In the genomic region with DNA sequence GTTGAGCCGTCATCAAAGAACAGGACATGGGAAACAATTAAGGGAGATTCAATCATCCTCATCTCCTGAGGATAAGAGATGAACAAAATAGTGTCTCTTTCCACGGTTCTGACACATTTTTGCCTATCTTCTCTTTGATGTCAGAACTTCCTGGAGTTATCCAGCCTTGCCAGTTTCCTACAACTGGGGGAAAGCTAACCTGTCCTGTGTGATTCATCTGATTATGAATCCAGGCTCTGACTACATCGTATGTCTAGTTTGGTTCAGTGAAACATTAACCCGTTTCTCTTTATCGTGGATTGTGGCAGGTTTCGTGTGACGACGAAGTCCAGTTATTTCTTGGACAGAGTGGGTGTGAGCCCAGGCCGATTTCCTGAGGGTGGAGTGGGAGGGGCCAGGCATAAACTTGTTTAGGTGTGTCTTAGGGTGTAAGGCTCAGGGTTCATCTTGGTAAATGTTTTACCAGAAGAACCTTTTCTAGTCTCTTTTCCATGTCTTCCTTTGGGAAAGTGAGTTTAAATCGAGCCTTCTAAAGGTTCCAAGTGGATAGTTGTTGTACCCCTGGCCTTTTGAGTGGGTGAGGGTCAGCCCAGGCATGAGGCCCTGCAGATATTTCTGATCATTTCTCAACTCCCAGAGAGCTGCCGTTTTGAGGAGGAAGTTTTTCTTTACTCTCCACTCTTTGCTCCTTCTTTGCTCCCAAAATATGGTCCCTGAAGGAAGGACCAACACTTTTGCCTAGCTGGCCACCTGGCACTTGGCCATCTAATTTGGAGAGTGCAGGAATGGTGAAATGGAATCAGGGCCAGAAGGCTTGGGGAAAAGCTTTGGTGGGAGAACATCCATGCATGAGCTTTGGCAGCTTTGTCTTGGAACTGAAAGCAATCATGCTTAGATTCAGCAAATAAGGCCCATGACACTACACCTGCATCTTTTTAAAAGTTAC, we compare ENCODE assay signal across 1 cellular context.
A peak's percentile ranks its signal among the peaks of the same experiment; 100 is the strongest.
TF ChIP-seq lines count a peak whose summit lies in the region.

No MANE protein-coding gene starts in this region.

TF ChIP-seq in HepG2, 621 proteins besides CTCF, POLR2A, EP300 and RAD21 (continued from another document and continues in another):
- TF ChIP-seq, protein P1, sequence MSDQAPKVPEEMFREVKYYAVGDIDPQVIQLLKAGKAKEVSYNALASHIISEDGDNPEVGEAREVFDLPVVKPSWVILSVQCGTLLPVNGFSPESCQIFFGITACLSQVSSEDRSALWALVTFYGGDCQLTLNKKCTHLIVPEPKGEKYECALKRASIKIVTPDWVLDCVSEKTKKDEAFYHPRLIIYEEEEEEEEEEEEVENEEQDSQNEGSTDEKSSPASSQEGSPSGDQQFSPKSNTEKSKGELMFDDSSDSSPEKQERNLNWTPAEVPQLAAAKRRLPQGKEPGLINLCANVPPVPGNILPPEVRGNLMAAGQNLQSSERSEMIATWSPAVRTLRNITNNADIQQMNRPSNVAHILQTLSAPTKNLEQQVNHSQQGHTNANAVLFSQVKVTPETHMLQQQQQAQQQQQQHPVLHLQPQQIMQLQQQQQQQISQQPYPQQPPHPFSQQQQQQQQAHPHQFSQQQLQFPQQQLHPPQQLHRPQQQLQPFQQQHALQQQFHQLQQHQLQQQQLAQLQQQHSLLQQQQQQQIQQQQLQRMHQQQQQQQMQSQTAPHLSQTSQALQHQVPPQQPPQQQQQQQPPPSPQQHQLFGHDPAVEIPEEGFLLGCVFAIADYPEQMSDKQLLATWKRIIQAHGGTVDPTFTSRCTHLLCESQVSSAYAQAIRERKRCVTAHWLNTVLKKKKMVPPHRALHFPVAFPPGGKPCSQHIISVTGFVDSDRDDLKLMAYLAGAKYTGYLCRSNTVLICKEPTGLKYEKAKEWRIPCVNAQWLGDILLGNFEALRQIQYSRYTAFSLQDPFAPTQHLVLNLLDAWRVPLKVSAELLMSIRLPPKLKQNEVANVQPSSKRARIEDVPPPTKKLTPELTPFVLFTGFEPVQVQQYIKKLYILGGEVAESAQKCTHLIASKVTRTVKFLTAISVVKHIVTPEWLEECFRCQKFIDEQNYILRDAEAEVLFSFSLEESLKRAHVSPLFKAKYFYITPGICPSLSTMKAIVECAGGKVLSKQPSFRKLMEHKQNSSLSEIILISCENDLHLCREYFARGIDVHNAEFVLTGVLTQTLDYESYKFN (CRISPR knock-in tag; conservative IDR thresholded peaks at IDR 0.05) = peak; percentile 99
- TF ChIP-seq FOXA1 (IDR thresholded peaks at IDR 0.05) = no peak
- peak; percentile 48; the same call in 1 of the 2 replicates for TF ChIP-seq FOXA1 (CRISPR knock-in tag; IDR thresholded peaks at IDR 0.05)
- peak; percentile 59 for TF ChIP-seq BRD4 (CRISPR knock-in tag; IDR thresholded peaks at IDR 0.05)
- no peak for TF ChIP-seq ZNF10 (CRISPR knock-in tag; IDR thresholded peaks at IDR 0.05; ENCODE audit: borderline replicate concordance, low read depth)
- TF ChIP-seq, protein P2, sequence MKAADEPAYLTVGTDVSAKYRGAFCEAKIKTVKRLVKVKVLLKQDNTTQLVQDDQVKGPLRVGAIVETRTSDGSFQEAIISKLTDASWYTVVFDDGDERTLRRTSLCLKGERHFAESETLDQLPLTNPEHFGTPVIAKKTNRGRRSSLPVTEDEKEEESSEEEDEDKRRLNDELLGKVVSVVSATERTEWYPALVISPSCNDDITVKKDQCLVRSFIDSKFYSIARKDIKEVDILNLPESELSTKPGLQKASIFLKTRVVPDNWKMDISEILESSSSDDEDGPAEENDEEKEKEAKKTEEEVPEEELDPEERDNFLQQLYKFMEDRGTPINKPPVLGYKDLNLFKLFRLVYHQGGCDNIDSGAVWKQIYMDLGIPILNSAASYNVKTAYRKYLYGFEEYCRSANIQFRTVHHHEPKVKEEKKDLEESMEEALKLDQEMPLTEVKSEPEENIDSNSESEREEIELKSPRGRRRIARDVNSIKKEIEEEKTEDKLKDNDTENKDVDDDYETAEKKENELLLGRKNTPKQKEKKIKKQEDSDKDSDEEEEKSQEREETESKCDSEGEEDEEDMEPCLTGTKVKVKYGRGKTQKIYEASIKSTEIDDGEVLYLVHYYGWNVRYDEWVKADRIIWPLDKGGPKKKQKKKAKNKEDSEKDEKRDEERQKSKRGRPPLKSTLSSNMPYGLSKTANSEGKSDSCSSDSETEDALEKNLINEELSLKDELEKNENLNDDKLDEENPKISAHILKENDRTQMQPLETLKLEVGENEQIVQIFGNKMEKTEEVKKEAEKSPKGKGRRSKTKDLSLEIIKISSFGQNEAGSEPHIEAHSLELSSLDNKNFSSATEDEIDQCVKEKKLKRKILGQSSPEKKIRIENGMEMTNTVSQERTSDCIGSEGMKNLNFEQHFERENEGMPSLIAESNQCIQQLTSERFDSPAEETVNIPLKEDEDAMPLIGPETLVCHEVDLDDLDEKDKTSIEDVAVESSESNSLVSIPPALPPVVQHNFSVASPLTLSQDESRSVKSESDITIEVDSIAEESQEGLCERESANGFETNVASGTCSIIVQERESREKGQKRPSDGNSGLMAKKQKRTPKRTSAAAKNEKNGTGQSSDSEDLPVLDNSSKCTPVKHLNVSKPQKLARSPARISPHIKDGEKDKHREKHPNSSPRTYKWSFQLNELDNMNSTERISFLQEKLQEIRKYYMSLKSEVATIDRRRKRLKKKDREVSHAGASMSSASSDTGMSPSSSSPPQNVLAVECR (CRISPR knock-in tag; IDR thresholded peaks at IDR 0.05; ENCODE audit: borderline replicate concordance) = peak; percentile 77; the same call in 1 of the 2 replicates
- TF ChIP-seq KMT2A (CRISPR knock-in tag; IDR thresholded peaks at IDR 0.05) = peak; percentile 47
- TF ChIP-seq, protein P3, sequence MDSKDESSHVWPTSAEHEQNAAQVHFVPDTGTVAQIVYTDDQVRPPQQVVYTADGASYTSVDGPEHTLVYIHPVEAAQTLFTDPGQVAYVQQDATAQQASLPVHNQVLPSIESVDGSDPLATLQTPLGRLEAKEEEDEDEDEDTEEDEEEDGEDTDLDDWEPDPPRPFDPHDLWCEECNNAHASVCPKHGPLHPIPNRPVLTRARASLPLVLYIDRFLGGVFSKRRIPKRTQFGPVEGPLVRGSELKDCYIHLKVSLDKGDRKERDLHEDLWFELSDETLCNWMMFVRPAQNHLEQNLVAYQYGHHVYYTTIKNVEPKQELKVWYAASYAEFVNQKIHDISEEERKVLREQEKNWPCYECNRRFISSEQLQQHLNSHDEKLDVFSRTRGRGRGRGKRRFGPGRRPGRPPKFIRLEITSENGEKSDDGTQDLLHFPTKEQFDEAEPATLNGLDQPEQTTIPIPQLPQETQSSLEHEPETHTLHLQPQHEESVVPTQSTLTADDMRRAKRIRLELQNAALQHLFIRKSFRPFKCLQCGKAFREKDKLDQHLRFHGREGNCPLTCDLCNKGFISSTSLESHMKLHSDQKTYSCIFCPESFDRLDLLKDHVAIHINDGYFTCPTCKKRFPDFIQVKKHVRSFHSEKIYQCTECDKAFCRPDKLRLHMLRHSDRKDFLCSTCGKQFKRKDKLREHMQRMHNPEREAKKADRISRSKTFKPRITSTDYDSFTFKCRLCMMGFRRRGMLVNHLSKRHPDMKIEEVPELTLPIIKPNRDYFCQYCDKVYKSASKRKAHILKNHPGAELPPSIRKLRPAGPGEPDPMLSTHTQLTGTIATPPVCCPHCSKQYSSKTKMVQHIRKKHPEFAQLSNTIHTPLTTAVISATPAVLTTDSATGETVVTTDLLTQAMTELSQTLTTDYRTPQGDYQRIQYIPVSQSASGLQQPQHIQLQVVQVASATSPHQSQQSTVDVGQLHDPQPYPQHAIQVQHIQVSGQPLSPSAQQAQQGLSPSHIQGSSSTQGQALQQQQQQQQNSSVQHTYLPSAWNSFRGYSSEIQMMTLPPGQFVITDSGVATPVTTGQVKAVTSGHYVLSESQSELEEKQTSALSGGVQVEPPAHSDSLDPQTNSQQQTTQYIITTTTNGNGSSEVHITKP (CRISPR knock-in tag; IDR thresholded peaks at IDR 0.05; ENCODE audit: low read depth) = 0 out of 2 replicates have a peak, but pooled peaks have one; percentile 49
- no peak for TF ChIP-seq FOXP1 (IDR thresholded peaks at IDR 0.05)
- peak; percentile 75 for TF ChIP-seq FOXP1 (CRISPR knock-in tag; IDR thresholded peaks at IDR 0.05)
- TF ChIP-seq GABPB1 (CRISPR knock-in tag; IDR thresholded peaks at IDR 0.05) = 0 out of 2 replicates have a peak, but pooled peaks have one; percentile 31
- TF ChIP-seq, protein P4, sequence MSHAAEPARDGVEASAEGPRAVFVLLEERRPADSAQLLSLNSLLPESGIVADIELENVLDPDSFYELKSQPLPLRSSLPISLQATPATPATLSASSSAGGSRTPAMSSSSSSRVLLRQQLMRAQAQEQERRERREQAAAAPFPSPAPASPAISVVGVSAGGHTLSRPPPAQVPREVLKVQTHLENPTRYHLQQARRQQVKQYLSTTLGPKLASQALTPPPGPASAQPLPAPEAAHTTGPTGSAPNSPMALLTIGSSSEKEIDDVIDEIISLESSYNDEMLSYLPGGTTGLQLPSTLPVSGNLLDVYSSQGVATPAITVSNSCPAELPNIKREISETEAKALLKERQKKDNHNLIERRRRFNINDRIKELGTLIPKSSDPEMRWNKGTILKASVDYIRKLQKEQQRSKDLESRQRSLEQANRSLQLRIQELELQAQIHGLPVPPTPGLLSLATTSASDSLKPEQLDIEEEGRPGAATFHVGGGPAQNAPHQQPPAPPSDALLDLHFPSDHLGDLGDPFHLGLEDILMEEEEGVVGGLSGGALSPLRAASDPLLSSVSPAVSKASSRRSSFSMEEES (CRISPR knock-in tag; IDR thresholded peaks at IDR 0.05) = peak; percentile 84
- peak; percentile 37; the same call in 1 of the 2 replicates for TF ChIP-seq ZNF292 (CRISPR knock-in tag; IDR thresholded peaks at IDR 0.05; ENCODE audit: borderline replicate concordance, low read depth)
- TF ChIP-seq POGZ (CRISPR knock-in tag; IDR thresholded peaks at IDR 0.05) = peak; percentile 89
- TF ChIP-seq ZNF782 (CRISPR knock-in tag; IDR thresholded peaks at IDR 0.05; ENCODE audit: borderline replicate concordance) = no peak
- TF ChIP-seq, protein P5, sequence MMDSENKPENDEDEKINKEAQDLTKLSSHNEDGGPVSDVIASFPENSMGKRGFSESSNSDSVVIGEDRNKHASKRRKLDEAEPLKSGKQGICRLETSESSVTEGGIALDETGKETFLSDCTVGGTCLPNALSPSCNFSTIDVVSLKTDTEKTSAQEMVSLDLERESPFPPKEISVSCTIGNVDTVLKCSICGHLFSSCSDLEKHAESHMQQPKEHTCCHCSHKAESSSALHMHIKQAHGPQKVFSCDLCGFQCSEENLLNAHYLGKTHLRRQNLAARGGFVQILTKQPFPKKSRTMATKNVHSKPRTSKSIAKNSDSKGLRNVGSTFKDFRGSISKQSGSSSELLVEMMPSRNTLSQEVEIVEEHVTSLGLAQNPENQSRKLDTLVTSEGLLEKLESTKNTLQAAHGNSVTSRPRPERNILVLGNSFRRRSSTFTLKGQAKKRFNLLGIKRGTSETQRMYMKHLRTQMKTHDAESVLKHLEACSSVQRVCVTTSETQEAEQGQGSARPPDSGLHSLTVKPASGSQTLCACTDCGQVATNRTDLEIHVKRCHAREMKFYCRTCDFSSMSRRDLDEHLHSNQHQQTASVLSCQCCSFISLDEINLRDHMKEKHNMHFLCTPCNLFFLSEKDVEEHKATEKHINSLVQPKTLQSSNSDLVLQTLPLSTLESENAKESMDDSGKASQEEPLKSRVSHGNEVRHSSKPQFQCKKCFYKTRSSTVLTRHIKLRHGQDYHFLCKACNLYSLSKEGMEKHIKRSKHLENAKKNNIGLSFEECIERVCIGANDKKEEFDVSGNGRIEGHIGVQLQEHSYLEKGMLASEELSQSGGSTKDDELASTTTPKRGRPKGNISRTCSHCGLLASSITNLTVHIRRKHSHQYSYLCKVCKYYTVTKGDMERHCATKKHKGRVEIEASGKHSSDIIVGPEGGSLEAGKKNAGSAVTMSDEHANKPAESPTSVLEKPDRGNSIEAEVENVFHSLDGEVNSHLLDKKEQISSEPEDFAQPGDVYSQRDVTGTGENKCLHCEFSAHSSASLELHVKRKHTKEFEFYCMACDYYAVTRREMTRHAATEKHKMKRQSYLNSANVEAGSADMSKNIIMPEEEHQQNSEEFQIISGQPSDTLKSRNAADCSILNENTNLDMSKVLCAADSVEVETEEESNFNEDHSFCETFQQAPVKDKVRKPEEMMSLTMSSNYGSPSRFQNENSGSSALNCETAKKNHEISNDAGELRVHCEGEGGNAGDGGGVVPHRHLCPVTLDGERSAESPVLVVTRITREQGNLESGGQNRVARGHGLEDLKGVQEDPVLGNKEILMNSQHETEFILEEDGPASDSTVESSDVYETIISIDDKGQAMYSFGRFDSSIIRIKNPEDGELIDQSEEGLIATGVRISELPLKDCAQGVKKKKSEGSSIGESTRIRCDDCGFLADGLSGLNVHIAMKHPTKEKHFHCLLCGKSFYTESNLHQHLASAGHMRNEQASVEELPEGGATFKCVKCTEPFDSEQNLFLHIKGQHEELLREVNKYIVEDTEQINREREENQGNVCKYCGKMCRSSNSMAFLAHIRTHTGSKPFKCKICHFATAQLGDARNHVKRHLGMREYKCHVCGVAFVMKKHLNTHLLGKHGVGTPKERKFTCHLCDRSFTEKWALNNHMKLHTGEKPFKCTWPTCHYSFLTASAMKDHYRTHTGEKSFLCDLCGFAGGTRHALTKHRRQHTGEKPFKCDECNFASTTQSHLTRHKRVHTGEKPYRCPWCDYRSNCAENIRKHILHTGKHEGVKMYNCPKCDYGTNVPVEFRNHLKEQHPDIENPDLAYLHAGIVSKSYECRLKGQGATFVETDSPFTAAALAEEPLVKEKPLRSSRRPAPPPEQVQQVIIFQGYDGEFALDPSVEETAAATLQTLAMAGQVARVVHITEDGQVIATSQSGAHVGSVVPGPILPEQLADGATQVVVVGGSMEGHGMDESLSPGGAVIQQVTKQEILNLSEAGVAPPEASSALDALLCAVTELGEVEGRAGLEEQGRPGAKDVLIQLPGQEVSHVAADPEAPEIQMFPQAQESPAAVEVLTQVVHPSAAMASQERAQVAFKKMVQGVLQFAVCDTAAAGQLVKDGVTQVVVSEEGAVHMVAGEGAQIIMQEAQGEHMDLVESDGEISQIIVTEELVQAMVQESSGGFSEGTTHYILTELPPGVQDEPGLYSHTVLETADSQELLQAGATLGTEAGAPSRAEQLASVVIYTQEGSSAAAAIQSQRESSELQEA (CRISPR knock-in tag; IDR thresholded peaks at IDR 0.05; ENCODE audit: not compliant biosample characterization) = no peak
- peak; percentile 84; the same call in 1 of the 2 replicates for TF ChIP-seq REPIN1 (CRISPR knock-in tag; IDR thresholded peaks at IDR 0.05; ENCODE audit: borderline replicate concordance, low read depth)
- TF ChIP-seq, protein P6, sequence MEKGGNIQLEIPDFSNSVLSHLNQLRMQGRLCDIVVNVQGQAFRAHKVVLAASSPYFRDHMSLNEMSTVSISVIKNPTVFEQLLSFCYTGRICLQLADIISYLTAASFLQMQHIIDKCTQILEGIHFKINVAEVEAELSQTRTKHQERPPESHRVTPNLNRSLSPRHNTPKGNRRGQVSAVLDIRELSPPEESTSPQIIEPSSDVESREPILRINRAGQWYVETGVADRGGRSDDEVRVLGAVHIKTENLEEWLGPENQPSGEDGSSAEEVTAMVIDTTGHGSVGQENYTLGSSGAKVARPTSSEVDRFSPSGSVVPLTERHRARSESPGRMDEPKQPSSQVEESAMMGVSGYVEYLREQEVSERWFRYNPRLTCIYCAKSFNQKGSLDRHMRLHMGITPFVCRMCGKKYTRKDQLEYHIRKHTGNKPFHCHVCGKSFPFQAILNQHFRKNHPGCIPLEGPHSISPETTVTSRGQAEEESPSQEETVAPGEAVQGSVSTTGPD (CRISPR knock-in tag; IDR thresholded peaks at IDR 0.05) = 0 out of 2 replicates have a peak, but pooled peaks have one; percentile 47
- TF ChIP-seq ZNF670 (CRISPR knock-in tag; IDR thresholded peaks at IDR 0.05; ENCODE audit: borderline replicate concordance) = 0 out of 2 replicates have a peak, but pooled peaks have one; percentile 34
- no peak for TF ChIP-seq ZNF703 (CRISPR knock-in tag; IDR thresholded peaks at IDR 0.05; ENCODE audit: borderline replicate concordance)
